In the genomic region with DNA sequence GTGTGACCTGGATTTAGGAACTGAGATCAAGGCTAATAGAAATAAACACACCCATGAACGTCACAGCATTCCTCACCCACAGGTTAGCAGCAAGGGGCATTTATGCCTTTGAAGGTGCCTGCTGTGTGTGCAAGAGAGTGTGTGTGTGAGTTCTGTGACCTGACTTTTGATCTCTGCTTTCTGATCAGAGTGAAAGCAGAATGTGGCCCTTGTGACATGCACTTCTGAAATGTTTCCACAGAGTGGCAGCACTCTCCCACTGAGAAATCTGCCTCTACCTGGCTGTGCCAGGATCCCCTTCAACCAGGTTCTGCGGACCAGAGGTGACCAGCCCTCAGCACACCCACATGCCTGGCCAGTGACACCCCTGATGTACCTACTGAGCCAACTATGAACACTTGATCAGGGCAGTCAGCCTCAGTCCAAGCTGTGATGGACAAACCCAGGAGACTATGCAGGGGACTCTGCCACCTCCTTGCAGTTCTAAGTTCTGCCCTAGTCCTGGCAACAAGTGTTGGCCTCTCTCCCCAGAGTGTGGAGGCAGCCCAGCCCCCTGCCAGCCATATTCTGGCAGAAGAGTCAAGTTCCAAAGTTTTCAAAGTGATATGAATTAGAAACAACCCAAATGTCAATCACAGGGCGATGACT, we compare ENCODE assay signal across 1 cellular context.
TF ChIP-seq lines count a peak whose summit lies in the region.

No MANE protein-coding gene starts in this region.

TF ChIP-seq in endothelial cell of umbilical vein, 7 proteins besides CTCF, POLR2A, EP300 and RAD21 (continued from another document):
- TF ChIP-seq FOS (IDR thresholded peaks at IDR 0.05; ENCODE audit: borderline replicate concordance, insufficient read depth, low read length) (no peak), EZH2 (IDR thresholded peaks at IDR 0.05; ENCODE audit: borderline replicate concordance, low read depth, low read length, severe bottlenecking) (no peak)
TF ChIP-seq in endothelial cell of umbilical vein: peak in this region for 0.
